Comparison of ENCODE assay signal across 9 cellular contexts in genomic region chr2:3557588-3558204, GRCh38. TPM values are rescaled to one million over a fixed set of nuclear protein-coding genes. Genes with fewer than 3 reads are reported as not detected.
DNase-seq lines count a peak whose midpoint lies in the region; ATAC-seq and TF ChIP-seq lines count a peak whose summit lies in the region.
"Had no signal": no experiment of that assay in that cellular context is flagged by ENCODE, and none has a peak within 500 bp of the region (broad histone marks: within the 10 kb centered on the region; RNA-seq: fewer than 3 reads in every experiment).

No MANE protein-coding gene starts in this region.

- peak overlapping the region; percentile 89 to 95 for H3K18ac ChIP-seq in mesenchymal stem cell (ENCODE audit: low read depth in 1 of 2, low read length in 2 of 2)

- no peaks in the 10 kb centered on the region for H3K9me3 Mint-ChIP-seq in MCF 10A (ENCODE audit: unreplicated experiment)

- H3K27me3 Mint-ChIP-seq in MCF 10A (ENCODE audit: insufficient read depth, unreplicated experiment): no peaks in the 10 kb centered on the region

- POLR2A ChIA-PET in MCF 10A (lab: Yijun Ruan, JAX): interaction anchor here (0.6 to 2.7 kb wide), 29 partner anchors 8 to 1828 kb away, joined by 3 to 31 read pairs (median 5); partner anchors contain the start of genes ADI1, EIPR1, RPS7 and TRAPPC12

- peaks cover 19% of the 10 kb centered on the region for H3K79me1 ChIP-seq in mesenchymal stem cell (replicated peaks; ENCODE audit: low read length, poor library complexity, severe bottlenecking)

- CTCF ChIA-PET in MCF 10A (lab: Yijun Ruan, JAX): interaction anchor here (0.6 to 1.6 kb wide), 4 partner anchors 21 to 94 kb away, joined by 3 to 5 read pairs (median 3); no protein-coding TSS in a partner anchor

- peak overlapping the region; percentile 94 for H3K9ac ChIP-seq in HUES48 (ENCODE audit: low read depth, low read length)
- peak overlapping the region; percentile 100 for H3K9ac ChIP-seq in mesenchymal stem cell (ENCODE audit: low read length)

- no peak overlapping the region for H2BK12ac ChIP-seq in mesenchymal stem cell (ENCODE audit: low read length in 2 of 2)

- WGBS in mesenchymal stem cell: under 1% methylated on average over 40 of the region's 40 CpGs

- H3K27ac Mint-ChIP-seq in MCF 10A (ENCODE audit: low read depth, unreplicated experiment): peak overlapping the region; percentile 95

- H3K4me3 ChIP-seq in HUES48 (ENCODE audit: low read depth, low read length) (peak overlapping the region; percentile 90), mesenchymal stem cell (ENCODE audit: insufficient read depth in 1 of 2, low read depth in 1 of 2, low read length in 2 of 2) (peak overlapping the region; percentile 96)

- TF ChIP-seq CTCF in MCF 10A (IDR thresholded peaks at IDR 0.05; ENCODE audit: unreplicated experiment): no peak

- H4K8ac ChIP-seq in mesenchymal stem cell (ENCODE audit: low read length): peak overlapping the region; percentile 94

- H3K9me3 ChIP-seq in HUES48 (ENCODE audit: control insufficient read depth, insufficient read depth, low read length) (no peaks in the 10 kb centered on the region), mesenchymal stem cell (ENCODE audit: control insufficient read depth, low read length) (no peaks in the 10 kb centered on the region)

- peak overlapping the region; percentile 71 for H4K91ac ChIP-seq in mesenchymal stem cell (ENCODE audit: low read length)

- peaks cover 4% of the 10 kb centered on the region; the same call in 1 of the 2 replicates for H3K4me1 ChIP-seq in HUES48 (ENCODE audit: control insufficient read depth, insufficient read depth, low read length)
- H3K4me1 ChIP-seq in mesenchymal stem cell (ENCODE audit: control insufficient read depth, insufficient read depth, low read depth, low read length): peaks cover 3% of the 10 kb centered on the region

- no peaks in the 10 kb centered on the region for H3K27me3 ChIP-seq in HUES48 (ENCODE audit: control insufficient read depth, insufficient read depth, low read length)
- no peaks in the 10 kb centered on the region for H3K27me3 ChIP-seq in mesenchymal stem cell (ENCODE audit: control insufficient read depth in 1 of 2, insufficient read depth in 1 of 2, low read length in 2 of 2)

- DNase-seq in COLO668 (lab: John Stamatoyannopoulos, UW; ENCODE audit: unreplicated experiment) (peak; percentile 60), MCF 10A (ENCODE audit: unreplicated experiment) (no peak), mesenchymal stem cell (no peak), Ammon's horn (ENCODE audit: low spot score) (no peak), SIG-M5 treated with dmso at 0.1 percent for 504 hours (lab: John Stamatoyannopoulos, UW; ENCODE audit: unreplicated experiment) (no peak), middle frontal gyrus (ENCODE audit: extremely low spot score, low spot score) (no peak)

- peak overlapping the region; percentile 79 for H3K4me3 Mint-ChIP-seq in MCF 10A (ENCODE audit: unreplicated experiment)

- H3K36me3 ChIP-seq in HUES48 (ENCODE audit: control insufficient read depth, insufficient read depth, low read length): peaks cover 62% of the 10 kb centered on the region
- H3K36me3 ChIP-seq in mesenchymal stem cell (ENCODE audit: control insufficient read depth in 1 of 2, insufficient read depth in 2 of 2, low read depth in 1 of 2, low read length in 2 of 2): peaks cover 21 to 52% of the 10 kb centered on the region in 2 experiments

- H3K14ac ChIP-seq in mesenchymal stem cell (ENCODE audit: low read length in 2 of 2): peak overlapping the region in 1 of 2 experiments; percentile 95

- peak overlapping the region; percentile 46 for H2BK5ac ChIP-seq in mesenchymal stem cell (ENCODE audit: low read depth, low read length, poor library complexity, severe bottlenecking)

- ATAC-seq in GM21515 (IDR thresholded peaks at IDR 0.05; ENCODE audit: unreplicated experiment): peak; percentile 24

- H2AFZ ChIP-seq in mesenchymal stem cell (ENCODE audit: low read depth, low read length): peak overlapping the region; percentile 73

- BruUV-seq in MCF 10A (replicated peaks; lab: Mats Ljungman, UMichigan): TSS peak; percentile 68

- H3K4me1 Mint-ChIP-seq in MCF 10A (ENCODE audit: insufficient read depth, unreplicated experiment): peaks cover 10% of the 10 kb centered on the region

- intact Hi-C loops in MCF 10A (cut with micrococcal nuclease): loop anchor here (1.0 to 2.0 kb wide), 4 partner anchors 18 to 93 kb away; partner anchors contain the start of genes ADI1 and RPS7

- peaks cover 56% of the 10 kb centered on the region for H3K36me3 Mint-ChIP-seq in MCF 10A (ENCODE audit: insufficient read depth, unreplicated experiment)

- H2AK5ac ChIP-seq in mesenchymal stem cell (ENCODE audit: low read length, severe bottlenecking): peak overlapping the region; percentile 89

- no peak overlapping the region for H2BK120ac ChIP-seq in mesenchymal stem cell (ENCODE audit: low read depth, low read length)

- peak overlapping the region; percentile 97 for H3K27ac ChIP-seq in HUES48 (ENCODE audit: low read depth, low read length)
- peak overlapping the region; percentile 82 for H3K27ac ChIP-seq in mesenchymal stem cell (ENCODE audit: low read length, poor library complexity, severe bottlenecking)

- peak overlapping the region; percentile 87 for H3K4me2 ChIP-seq in mesenchymal stem cell (ENCODE audit: low read length, poor library complexity, severe bottlenecking)

- H3K23ac ChIP-seq in mesenchymal stem cell (ENCODE audit: low read length in 2 of 2): peak overlapping the region in 1 of 2 experiments; percentile 17

- peak overlapping the region; percentile 43 to 85 for H3K4ac ChIP-seq in mesenchymal stem cell (ENCODE audit: low read depth in 1 of 2, low read length in 2 of 2)

- peak overlapping the region; percentile 79 for H2BK15ac ChIP-seq in mesenchymal stem cell (ENCODE audit: low read depth, poor library complexity, severe bottlenecking)

RNA-seq across cellular contexts. Expression of gene RNASEH1, which starts 0.4 kb away (rescaled TPM):
- 43.2 and 48.3 TPM in 2 replicates for total RNA-seq in MCF 10A (2022)
- 28.0 TPM for polyA plus RNA-seq in mesenchymal stem cell (2013, experiment 1 of 2)
- polyA plus RNA-seq in mesenchymal stem cell (2013, experiment 2 of 2): 28.9 TPM

RNA-seq across cellular contexts. Expression of gene RPS7, which starts 17.4 kb away (rescaled TPM):
- total RNA-seq in MCF 10A (2022): 1,765 and 1,834 TPM in 2 replicates
- 4,758 TPM for polyA plus RNA-seq in mesenchymal stem cell (2013, experiment 1 of 2)
- 4,603 TPM for polyA plus RNA-seq in mesenchymal stem cell (2013, experiment 2 of 2)

RNA-seq across cellular contexts. Expression of gene COLEC11, which starts 37.2 kb away (rescaled TPM):
- not detected in 2 replicates for total RNA-seq in MCF 10A (2022)
- 54.5 TPM for polyA plus RNA-seq in mesenchymal stem cell (2013, experiment 1 of 2)
- 53.6 TPM for polyA plus RNA-seq in mesenchymal stem cell (2013, experiment 2 of 2)
- total RNA-seq: SK-MEL-5 had no signal

RNA-seq across cellular contexts. Expression of gene ADI1, which starts 38.4 kb away (rescaled TPM):
- total RNA-seq in MCF 10A (2022): 50.1 and 61.9 TPM in 2 replicates
- 59.5 TPM for polyA plus RNA-seq in mesenchymal stem cell (2013, experiment 1 of 2)
- 60.1 TPM for polyA plus RNA-seq in mesenchymal stem cell (2013, experiment 2 of 2)
